In genomic region chr1:34128186-34128889, GRCh38 we compare ENCODE assay signal across 20 cellular contexts. TPM values are rescaled to one million over a fixed set of nuclear protein-coding genes. Genes with fewer than 3 reads are reported as not detected.
DNase-seq lines count a peak whose midpoint lies in the region; ATAC-seq and TF ChIP-seq lines count a peak whose summit lies in the region.
"Had no signal": no experiment of that assay in that cellular context is flagged by ENCODE, and none has a peak within 500 bp of the region (broad histone marks: within the 10 kb centered on the region; RNA-seq: fewer than 3 reads in every experiment).

No MANE protein-coding gene starts in this region.

- intact Hi-C loops in stomach (cut with DNase I; ENCODE audit: low total_unique reads) = no loop called here

- no peaks in the 10 kb centered on the region for H3K9me2 ChIP-seq in GM23248 (ENCODE audit: insufficient read depth)

- H3K4me3 ChIP-seq in GM23248 = no peak overlapping the region
- no peak overlapping the region for H3K4me3 ChIP-seq in astrocyte of the spinal cord (ENCODE audit: low read depth, low read length)
- no peak overlapping the region for H3K4me3 ChIP-seq in mesenchymal stem cell (ENCODE audit: insufficient read depth in 1 of 2, low read depth in 1 of 2, low read length in 2 of 2)
- no peak overlapping the region for H3K4me3 ChIP-seq in stomach
- H3K4me3 ChIP-seq: GM12878, GM23338 had no signal

- H2AFZ ChIP-seq in GM23248 (no peak overlapping the region), mesenchymal stem cell (ENCODE audit: low read depth, low read length) (no peak overlapping the region)
- H2AFZ ChIP-seq: GM23338 had no signal

- POLR2A ChIA-PET in WTC11 (lab: Charles Lee) = no interaction called here

- H3K9me3 Mint-ChIP-seq in WTC11 = no peaks in the 10 kb centered on the region
- H3K9me3 Mint-ChIP-seq: GM23338 had no signal

- H3K36me3 Mint-ChIP-seq in WTC11 = peaks cover 19% of the 10 kb centered on the region

- no peak overlapping the region for H3K27ac Mint-ChIP-seq in WTC11
- H3K27ac Mint-ChIP-seq: GM23338 had no signal

- no peak overlapping the region for H3K14ac ChIP-seq in mesenchymal stem cell (ENCODE audit: low read length in 2 of 2)

- no peaks in the 10 kb centered on the region; the same call in 1 of the 2 replicates for H4K20me1 ChIP-seq in GM23248 (ENCODE audit: insufficient read depth)

- no peak overlapping the region for H2BK15ac ChIP-seq in mesenchymal stem cell (ENCODE audit: low read depth, poor library complexity, severe bottlenecking)

- H3K9me3 ChIP-seq in GM23248 (ENCODE audit: low read depth) (no peaks in the 10 kb centered on the region), mesenchymal stem cell (ENCODE audit: control insufficient read depth, low read length) (no peaks in the 10 kb centered on the region), stomach (no peaks in the 10 kb centered on the region)

- H2BK12ac ChIP-seq in mesenchymal stem cell (ENCODE audit: low read length in 2 of 2) = no peak overlapping the region

- CTCF ChIA-PET in WTC11 (lab: Charles Lee) = interaction anchor here (1.0 to 2.4 kb wide), 3 partner anchors 14 to 495 kb away, joined by 3 to 7 read pairs (median 4); no protein-coding TSS in a partner anchor

- no peak for TF ChIP-seq CTCF in astrocyte of the spinal cord (IDR thresholded peaks at IDR 0.05; ENCODE audit: low read depth, low read length)
- no peak for TF ChIP-seq CTCF in stomach (IDR thresholded peaks at IDR 0.05)
- TF ChIP-seq CTCF in WTC11 (IDR thresholded peaks at IDR 0.05) = no peak

- no peak overlapping the region for H4K8ac ChIP-seq in mesenchymal stem cell (ENCODE audit: low read length)

- in situ Hi-C loops in GM23248 (cut with MboI) (no loop called here), astrocyte of the spinal cord (cut with HindIII; ENCODE audit: low sequenced_read_pairs) (no loop called here)

- TF ChIP-seq POLR2A in stomach (IDR thresholded peaks at IDR 0.05) = no peak

- H3K27ac ChIP-seq in GM23248 (no peak overlapping the region), mesenchymal stem cell (ENCODE audit: low read length, poor library complexity, severe bottlenecking) (no peak overlapping the region), stomach (no peak overlapping the region)
- H3K27ac ChIP-seq: RWPE1 had no signal

- H3K36me3 ChIP-seq in GM23248 (ENCODE audit: low read depth) = no peaks in the 10 kb centered on the region
- no peaks in the 10 kb centered on the region for H3K36me3 ChIP-seq in mesenchymal stem cell (ENCODE audit: control insufficient read depth in 1 of 2, insufficient read depth in 2 of 2, low read depth in 1 of 2, low read length in 2 of 2)
- no peaks in the 10 kb centered on the region for H3K36me3 ChIP-seq in stomach

- H2AK5ac ChIP-seq in mesenchymal stem cell (ENCODE audit: low read length, severe bottlenecking) = no peak overlapping the region

- H3K4ac ChIP-seq in mesenchymal stem cell (ENCODE audit: low read depth in 1 of 2, low read length in 2 of 2) = no peak overlapping the region

- H3K27me3 ChIP-seq in GM23248 (replicated peaks; ENCODE audit: insufficient read depth) (no peaks in the 10 kb centered on the region), mesenchymal stem cell (ENCODE audit: control insufficient read depth in 1 of 2, insufficient read depth in 1 of 2, low read length in 2 of 2) (no peaks in the 10 kb centered on the region), stomach (peaks cover 0 to 31% (median 0%) of the 10 kb centered on the region in 3 donors)

- H3K18ac ChIP-seq in mesenchymal stem cell (ENCODE audit: low read depth in 1 of 2, low read length in 2 of 2) = no peak overlapping the region

- DNase-seq in AG20443 (ENCODE audit: low spot score) (peak; percentile 39), GM23248 (peak; percentile 62), astrocyte of the spinal cord (ENCODE audit: low read depth, low spot score) (peak; percentile 8), mesenchymal stem cell (no peak), stomach (no peak), WTC11 (ENCODE audit: low spot score) (no peak), epidermal melanocyte (ENCODE audit: insufficient read length, low spot score) (no peak)
- no peak for DNase-seq in stimulated activated CD4-positive, alpha-beta T cell treated with anti-CD3 and anti-CD28 coated beads, Interleukin-1b, Interleukin-23, amount 100 ng/mL, for 48 hours
- DNase-seq: DMS 273 treated with DMSO at 0.1 percent for 48 hours, KBM-7, NCI-H1105 treated with DMSO at 0.1 percent for 48 hours, NCI-H1694 treated with DMSO at 0.1 percent for 48 hours, NCI-H226, NCI-H524 treated with DMSO at 0.1 percent for 48 hours, SIG-M5 had no signal

- TF ChIP-seq EP300 in stomach (IDR thresholded peaks at IDR 0.05) = no peak

- H3F3A ChIP-seq in GM23248 (ENCODE audit: insufficient read depth) = no peaks in the 10 kb centered on the region

- H3K4me1 Mint-ChIP-seq in WTC11 = no peaks in the 10 kb centered on the region

- no peak overlapping the region for H3K23ac ChIP-seq in mesenchymal stem cell (ENCODE audit: low read length in 2 of 2)

- no peak overlapping the region for H4K91ac ChIP-seq in mesenchymal stem cell (ENCODE audit: low read length)

- ATAC-seq in WTC11 = no peak
- ATAC-seq: GM12878, GM23338, HepG2, SK-N-SH treated with all-trans-retinoic acid at 6 μM for 48 hours had no signal

- H3K4me2 ChIP-seq in GM23248 (ENCODE audit: unreplicated experiment) = no peak overlapping the region
- H3K4me2 ChIP-seq in mesenchymal stem cell (ENCODE audit: low read length, poor library complexity, severe bottlenecking) = no peak overlapping the region
- H3K4me2 ChIP-seq: GM23338 had no signal

- H3K27me3 Mint-ChIP-seq in WTC11 (ENCODE audit: low read depth) = no peaks in the 10 kb centered on the region

- H3K79me1 ChIP-seq in mesenchymal stem cell (replicated peaks; ENCODE audit: low read length, poor library complexity, severe bottlenecking) = no peaks in the 10 kb centered on the region

- no peak overlapping the region for H2BK5ac ChIP-seq in mesenchymal stem cell (ENCODE audit: low read depth, low read length, poor library complexity, severe bottlenecking)

- peaks cover 3% of the 10 kb centered on the region; the same call in 1 of the 2 replicates for H3K4me1 ChIP-seq in GM23248 (ENCODE audit: insufficient read depth)
- H3K4me1 ChIP-seq in mesenchymal stem cell (ENCODE audit: control insufficient read depth, insufficient read depth, low read depth, low read length) = no peaks in the 10 kb centered on the region
- H3K4me1 ChIP-seq in stomach = no peaks in the 10 kb centered on the region

- H2BK120ac ChIP-seq in mesenchymal stem cell (ENCODE audit: low read depth, low read length) = no peak overlapping the region

- H3K4me3 Mint-ChIP-seq in WTC11 = no peak overlapping the region
- H3K4me3 Mint-ChIP-seq: GM23338 had no signal

- H3K9ac ChIP-seq in GM23248 (no peak overlapping the region), mesenchymal stem cell (ENCODE audit: low read length) (peak overlapping the region; percentile 31)

- 74 to 75% methylated on average over 13 of the region's 13 CpGs for WGBS in GM23248 (ENCODE audit: low coverage in 1 of 2, low lambda C conversion rate in 2 of 2, missing lambda C conversion rate in 2 of 2), 2 experiments
- 79% methylated on average over 13 of the region's 13 CpGs for WGBS in mesenchymal stem cell
- WGBS in stomach, 5 donors = 80 to 87% (median 86%) methylated on average over 11 to 13 of the region's 13 CpGs

- peaks cover 61% of the 10 kb centered on the region for H3K79me2 ChIP-seq in GM23248 (ENCODE audit: insufficient read depth)

TF ChIP-seq in WTC11, 78 proteins besides CTCF, POLR2A, EP300 and RAD21:
- no peak for TF ChIP-seq MYBL2 (CRISPR knock-in tag; IDR thresholded peaks at IDR 0.05)
- TF ChIP-seq CBFB (CRISPR knock-in tag; IDR thresholded peaks at IDR 0.05; ENCODE audit: low read depth) = no peak
- TF ChIP-seq GTF2I (CRISPR knock-in tag; conservative IDR thresholded peaks at IDR 0.05) = no peak
- TF ChIP-seq JAZF1 (CRISPR knock-in tag; IDR thresholded peaks at IDR 0.05) = no peak
- TF ChIP-seq HMGXB4 (CRISPR knock-in tag; IDR thresholded peaks at IDR 0.05) = no peak
- TF ChIP-seq, protein P1, sequence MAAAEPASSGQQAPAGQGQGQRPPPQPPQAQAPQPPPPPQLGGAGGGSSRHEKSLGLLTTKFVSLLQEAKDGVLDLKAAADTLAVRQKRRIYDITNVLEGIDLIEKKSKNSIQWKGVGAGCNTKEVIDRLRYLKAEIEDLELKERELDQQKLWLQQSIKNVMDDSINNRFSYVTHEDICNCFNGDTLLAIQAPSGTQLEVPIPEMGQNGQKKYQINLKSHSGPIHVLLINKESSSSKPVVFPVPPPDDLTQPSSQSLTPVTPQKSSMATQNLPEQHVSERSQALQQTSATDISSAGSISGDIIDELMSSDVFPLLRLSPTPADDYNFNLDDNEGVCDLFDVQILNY (CRISPR knock-in tag; IDR thresholded peaks at IDR 0.05) = no peak

RNA-seq across cellular contexts. Expression of gene CSMD2, which starts 36.7 kb away (rescaled TPM):
- total RNA-seq in GM23248 (2014; rRNA removed; shearing (Covaris generic)) = 7.1 and 10.4 TPM in 2 replicates
- polyA plus RNA-seq in GM23248 (2016; fragmentation: Nextera tagmentation; extraction: Ambion mirVana) (4.5 and 5.1 TPM in 2 replicates), stomach (under 1 TPM; 0.10 to 0.25 (median 0.15) TPM)
- not detected for polyA plus RNA-seq in mesenchymal stem cell (2013, experiment 1 of 2)
- polyA plus RNA-seq in mesenchymal stem cell (2013, experiment 2 of 2) = under 0.01 TPM
- total RNA-seq in stomach (1 to 10 TPM in 1 of 5 donors, under 1 TPM in 3, not detected in 1; 0.37 to 3.5 (median 0.44) TPM), WTC11 (2021) (13.2 to 14.0 TPM (median 13.9 TPM) in 3 replicates)
- total RNA-seq: GM12878, HepG2 had no signal
- polyA plus RNA-seq: HepG2 had no signal

RNA-seq across cellular contexts. Expression of gene C1orf94, which starts 48.4 kb away (rescaled TPM):
- total RNA-seq in GM23248 (2014; rRNA removed; shearing (Covaris generic)) = not detected in 2 replicates
- polyA plus RNA-seq in GM23248 (2016; fragmentation: Nextera tagmentation; extraction: Ambion mirVana) (not detected in 2 replicates), stomach (not detected)
- not detected for polyA plus RNA-seq in mesenchymal stem cell (2013, experiment 1 of 2)
- not detected for polyA plus RNA-seq in mesenchymal stem cell (2013, experiment 2 of 2)
- total RNA-seq in stomach (not detected), WTC11 (2021) (5.5 to 6.0 TPM (median 5.5 TPM) in 3 replicates)
- total RNA-seq: GM12878, HepG2 had no signal
- polyA plus RNA-seq: GM12878, HepG2 had no signal

Comparison
In these comparisons a context has a peak if more than half of its experiments do, and no peak if none do; other contexts are left out.
1. DNase-seq: peak in AG20443 (single experiment), GM23248 (single experiment) and astrocyte of the spinal cord (single experiment); none in mesenchymal stem cell (single experiment), stimulated activated CD4-positive, alpha-beta T cell treated with anti-CD3 and anti-CD28 coated beads, Interleukin-1b, Interleukin-23, amount 100 ng/mL, for 48 hours (single experiment), stomach (single experiment), WTC11 (single experiment) and epidermal melanocyte (single experiment).